Comparison of ENCODE assay signal across 1 cellular context in genomic region chr11:122655527-122656072, GRCh38.
TF ChIP-seq lines count a peak whose summit lies in the region.

A gene with protein sequence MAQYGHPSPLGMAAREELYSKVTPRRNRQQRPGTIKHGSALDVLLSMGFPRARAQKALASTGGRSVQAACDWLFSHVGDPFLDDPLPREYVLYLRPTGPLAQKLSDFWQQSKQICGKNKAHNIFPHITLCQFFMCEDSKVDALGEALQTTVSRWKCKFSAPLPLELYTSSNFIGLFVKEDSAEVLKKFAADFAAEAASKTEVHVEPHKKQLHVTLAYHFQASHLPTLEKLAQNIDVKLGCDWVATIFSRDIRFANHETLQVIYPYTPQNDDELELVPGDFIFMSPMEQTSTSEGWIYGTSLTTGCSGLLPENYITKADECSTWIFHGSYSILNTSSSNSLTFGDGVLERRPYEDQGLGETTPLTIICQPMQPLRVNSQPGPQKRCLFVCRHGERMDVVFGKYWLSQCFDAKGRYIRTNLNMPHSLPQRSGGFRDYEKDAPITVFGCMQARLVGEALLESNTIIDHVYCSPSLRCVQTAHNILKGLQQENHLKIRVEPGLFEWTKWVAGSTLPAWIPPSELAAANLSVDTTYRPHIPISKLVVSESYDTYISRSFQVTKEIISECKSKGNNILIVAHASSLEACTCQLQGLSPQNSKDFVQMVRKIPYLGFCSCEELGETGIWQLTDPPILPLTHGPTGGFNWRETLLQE (plus strand): TSS chr11:122655722. CDS start chr11:122656050, 328 bp downstream.

TF ChIP-seq in HepG2, 621 proteins besides CTCF, POLR2A, EP300 and RAD21 (continued from another document and continues in another):
- TF ChIP-seq, protein P1, sequence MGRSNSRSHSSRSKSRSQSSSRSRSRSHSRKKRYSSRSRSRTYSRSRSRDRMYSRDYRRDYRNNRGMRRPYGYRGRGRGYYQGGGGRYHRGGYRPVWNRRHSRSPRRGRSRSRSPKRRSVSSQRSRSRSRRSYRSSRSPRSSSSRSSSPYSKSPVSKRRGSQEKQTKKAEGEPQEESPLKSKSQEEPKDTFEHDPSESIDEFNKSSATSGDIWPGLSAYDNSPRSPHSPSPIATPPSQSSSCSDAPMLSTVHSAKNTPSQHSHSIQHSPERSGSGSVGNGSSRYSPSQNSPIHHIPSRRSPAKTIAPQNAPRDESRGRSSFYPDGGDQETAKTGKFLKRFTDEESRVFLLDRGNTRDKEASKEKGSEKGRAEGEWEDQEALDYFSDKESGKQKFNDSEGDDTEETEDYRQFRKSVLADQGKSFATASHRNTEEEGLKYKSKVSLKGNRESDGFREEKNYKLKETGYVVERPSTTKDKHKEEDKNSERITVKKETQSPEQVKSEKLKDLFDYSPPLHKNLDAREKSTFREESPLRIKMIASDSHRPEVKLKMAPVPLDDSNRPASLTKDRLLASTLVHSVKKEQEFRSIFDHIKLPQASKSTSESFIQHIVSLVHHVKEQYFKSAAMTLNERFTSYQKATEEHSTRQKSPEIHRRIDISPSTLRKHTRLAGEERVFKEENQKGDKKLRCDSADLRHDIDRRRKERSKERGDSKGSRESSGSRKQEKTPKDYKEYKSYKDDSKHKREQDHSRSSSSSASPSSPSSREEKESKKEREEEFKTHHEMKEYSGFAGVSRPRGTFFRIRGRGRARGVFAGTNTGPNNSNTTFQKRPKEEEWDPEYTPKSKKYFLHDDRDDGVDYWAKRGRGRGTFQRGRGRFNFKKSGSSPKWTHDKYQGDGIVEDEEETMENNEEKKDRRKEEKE (IDR thresholded peaks at IDR 0.05), result no peak
- TF ChIP-seq MATR3 (CRISPR knock-in tag; IDR thresholded peaks at IDR 0.05) (no peak), SNAPC5 (CRISPR knock-in tag; IDR thresholded peaks at IDR 0.05; ENCODE audit: borderline replicate concordance) (no peak), ARID3A (IDR thresholded peaks at IDR 0.05; ENCODE audit: low read depth, low read length) (no peak), MLLT10 (CRISPR knock-in tag; IDR thresholded peaks at IDR 0.05) (no peak), HOXA5 (CRISPR knock-in tag; IDR thresholded peaks at IDR 0.05) (0 out of 2 replicates have a peak, but pooled peaks have one; percentile 41), PATZ1 (CRISPR knock-in tag; IDR thresholded peaks at IDR 0.05) (peak; percentile 78), RBM39 (IDR thresholded peaks at IDR 0.05; ENCODE audit: low read depth, low read length, poor library complexity, severe bottlenecking) (no peak), ZBTB46 (CRISPR knock-in tag; IDR thresholded peaks at IDR 0.05; ENCODE audit: borderline replicate concordance) (no peak), ZNF720 (CRISPR knock-in tag; IDR thresholded peaks at IDR 0.05) (no peak), SIN3A (IDR thresholded peaks at IDR 0.05; ENCODE audit: borderline replicate concordance, low read depth, low read length) (no peak), MXD4 (CRISPR knock-in tag; IDR thresholded peaks at IDR 0.05) (no peak), ZNF124 (CRISPR knock-in tag; IDR thresholded peaks at IDR 0.05) (0 out of 2 replicates have a peak, but pooled peaks have one; percentile 5), GTF2F1 (IDR thresholded peaks at IDR 0.05; ENCODE audit: low read length) (no peak), ZFP37 (CRISPR knock-in tag; IDR thresholded peaks at IDR 0.05; ENCODE audit: borderline replicate concordance) (0 out of 2 replicates have a peak, but pooled peaks have one; percentile 34), KDM5B (CRISPR knock-in tag; IDR thresholded peaks at IDR 0.05; ENCODE audit: borderline replicate concordance) (no peak), THAP9 (CRISPR knock-in tag; IDR thresholded peaks at IDR 0.05; ENCODE audit: borderline replicate concordance) (no peak), ZNF713 (CRISPR knock-in tag; IDR thresholded peaks at IDR 0.05) (no peak), MAFF (IDR thresholded peaks at IDR 0.05; ENCODE audit: low read depth, low read length) (no peak), ZNF879 (CRISPR knock-in tag; IDR thresholded peaks at IDR 0.05) (no peak), ATF5 (CRISPR knock-in tag; IDR thresholded peaks at IDR 0.05; ENCODE audit: low read depth) (no peak), RFX3 (CRISPR knock-in tag; IDR thresholded peaks at IDR 0.05) (no peak), ZNF605 (CRISPR knock-in tag; IDR thresholded peaks at IDR 0.05) (peak; percentile 38; the same call in 1 of the 2 replicates), RXRA (CRISPR knock-in tag; IDR thresholded peaks at IDR 0.05) (no peak)
- TF ChIP-seq, protein P2, sequence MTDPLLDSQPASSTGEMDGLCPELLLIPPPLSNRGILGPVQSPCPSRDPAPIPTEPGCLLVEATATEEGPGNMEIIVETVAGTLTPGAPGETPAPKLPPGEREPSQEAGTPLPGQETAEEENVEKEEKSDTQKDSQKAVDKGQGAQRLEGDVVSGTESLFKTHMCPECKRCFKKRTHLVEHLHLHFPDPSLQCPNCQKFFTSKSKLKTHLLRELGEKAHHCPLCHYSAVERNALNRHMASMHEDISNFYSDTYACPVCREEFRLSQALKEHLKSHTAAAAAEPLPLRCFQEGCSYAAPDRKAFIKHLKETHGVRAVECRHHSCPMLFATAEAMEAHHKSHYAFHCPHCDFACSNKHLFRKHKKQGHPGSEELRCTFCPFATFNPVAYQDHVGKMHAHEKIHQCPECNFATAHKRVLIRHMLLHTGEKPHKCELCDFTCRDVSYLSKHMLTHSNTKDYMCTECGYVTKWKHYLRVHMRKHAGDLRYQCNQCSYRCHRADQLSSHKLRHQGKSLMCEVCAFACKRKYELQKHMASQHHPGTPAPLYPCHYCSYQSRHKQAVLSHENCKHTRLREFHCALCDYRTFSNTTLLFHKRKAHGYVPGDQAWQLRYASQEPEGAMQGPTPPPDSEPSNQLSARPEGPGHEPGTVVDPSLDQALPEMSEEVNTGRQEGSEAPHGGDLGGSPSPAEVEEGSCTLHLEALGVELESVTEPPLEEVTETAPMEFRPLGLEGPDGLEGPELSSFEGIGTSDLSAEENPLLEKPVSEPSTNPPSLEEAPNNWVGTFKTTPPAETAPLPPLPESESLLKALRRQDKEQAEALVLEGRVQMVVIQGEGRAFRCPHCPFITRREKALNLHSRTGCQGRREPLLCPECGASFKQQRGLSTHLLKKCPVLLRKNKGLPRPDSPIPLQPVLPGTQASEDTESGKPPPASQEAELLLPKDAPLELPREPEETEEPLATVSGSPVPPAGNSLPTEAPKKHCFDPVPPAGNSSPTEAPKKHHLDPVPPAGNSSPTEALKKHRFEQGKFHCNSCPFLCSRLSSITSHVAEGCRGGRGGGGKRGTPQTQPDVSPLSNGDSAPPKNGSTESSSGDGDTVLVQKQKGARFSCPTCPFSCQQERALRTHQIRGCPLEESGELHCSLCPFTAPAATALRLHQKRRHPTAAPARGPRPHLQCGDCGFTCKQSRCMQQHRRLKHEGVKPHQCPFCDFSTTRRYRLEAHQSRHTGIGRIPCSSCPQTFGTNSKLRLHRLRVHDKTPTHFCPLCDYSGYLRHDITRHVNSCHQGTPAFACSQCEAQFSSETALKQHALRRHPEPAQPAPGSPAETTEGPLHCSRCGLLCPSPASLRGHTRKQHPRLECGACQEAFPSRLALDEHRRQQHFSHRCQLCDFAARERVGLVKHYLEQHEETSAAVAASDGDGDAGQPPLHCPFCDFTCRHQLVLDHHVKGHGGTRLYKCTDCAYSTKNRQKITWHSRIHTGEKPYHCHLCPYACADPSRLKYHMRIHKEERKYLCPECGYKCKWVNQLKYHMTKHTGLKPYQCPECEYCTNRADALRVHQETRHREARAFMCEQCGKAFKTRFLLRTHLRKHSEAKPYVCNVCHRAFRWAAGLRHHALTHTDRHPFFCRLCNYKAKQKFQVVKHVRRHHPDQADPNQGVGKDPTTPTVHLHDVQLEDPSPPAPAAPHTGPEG (CRISPR knock-in tag; IDR thresholded peaks at IDR 0.05), result no peak
- TF ChIP-seq, protein P3, sequence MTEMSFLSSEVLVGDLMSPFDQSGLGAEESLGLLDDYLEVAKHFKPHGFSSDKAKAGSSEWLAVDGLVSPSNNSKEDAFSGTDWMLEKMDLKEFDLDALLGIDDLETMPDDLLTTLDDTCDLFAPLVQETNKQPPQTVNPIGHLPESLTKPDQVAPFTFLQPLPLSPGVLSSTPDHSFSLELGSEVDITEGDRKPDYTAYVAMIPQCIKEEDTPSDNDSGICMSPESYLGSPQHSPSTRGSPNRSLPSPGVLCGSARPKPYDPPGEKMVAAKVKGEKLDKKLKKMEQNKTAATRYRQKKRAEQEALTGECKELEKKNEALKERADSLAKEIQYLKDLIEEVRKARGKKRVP (CRISPR knock-in tag; IDR thresholded peaks at IDR 0.05), result no peak
- TF ChIP-seq, protein P4, sequence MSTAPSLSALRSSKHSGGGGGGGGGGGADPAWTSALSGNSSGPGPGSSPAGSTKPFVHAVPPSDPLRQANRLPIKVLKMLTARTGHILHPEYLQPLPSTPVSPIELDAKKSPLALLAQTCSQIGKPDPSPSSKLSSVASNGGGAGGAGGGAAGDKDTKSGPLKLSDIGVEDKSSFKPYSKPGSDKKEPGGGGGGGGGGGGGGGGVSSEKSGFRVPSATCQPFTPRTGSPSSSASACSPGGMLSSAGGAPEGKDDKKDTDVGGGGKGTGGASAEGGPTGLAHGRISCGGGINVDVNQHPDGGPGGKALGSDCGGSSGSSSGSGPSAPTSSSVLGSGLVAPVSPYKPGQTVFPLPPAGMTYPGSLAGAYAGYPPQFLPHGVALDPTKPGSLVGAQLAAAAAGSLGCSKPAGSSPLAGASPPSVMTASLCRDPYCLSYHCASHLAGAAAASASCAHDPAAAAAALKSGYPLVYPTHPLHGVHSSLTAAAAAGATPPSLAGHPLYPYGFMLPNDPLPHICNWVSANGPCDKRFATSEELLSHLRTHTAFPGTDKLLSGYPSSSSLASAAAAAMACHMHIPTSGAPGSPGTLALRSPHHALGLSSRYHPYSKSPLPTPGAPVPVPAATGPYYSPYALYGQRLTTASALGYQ (CRISPR knock-in tag; IDR thresholded peaks at IDR 0.05), result no peak
